Comparison of ENCODE assay signal across 27 cellular contexts in the genomic region with DNA sequence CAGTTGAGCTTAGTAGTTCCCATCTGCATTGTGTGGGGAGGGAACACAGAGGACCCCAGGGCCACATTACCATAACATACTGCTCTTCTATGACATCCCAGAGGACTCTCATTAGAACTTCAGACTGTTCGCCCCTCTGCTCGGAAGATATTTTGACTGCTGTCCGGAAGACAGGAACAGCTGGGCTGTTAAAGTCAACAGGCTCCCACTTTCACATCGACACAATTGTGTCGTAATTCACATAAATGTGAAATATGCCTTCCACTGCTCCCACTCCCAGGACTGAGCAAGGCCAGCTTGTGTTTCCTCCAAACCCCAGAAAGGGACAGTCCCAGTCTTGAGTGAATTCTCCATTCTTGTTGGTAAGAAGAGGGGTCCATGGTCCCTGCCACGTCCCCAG.
"Had no signal": no experiment of that assay in that cellular context is flagged by ENCODE, and none has a peak within 500 bp of the region (broad histone marks: within the 10 kb centered on the region; RNA-seq: fewer than 3 reads in every experiment).

No MANE protein-coding gene starts in this region.

- DNase-seq: colonic mucosa; effector CD8-positive, alpha-beta T cell; foreskin melanocyte; glutamatergic neuron; heart right ventricle; hippocampal formation; left colon; mesenchymal stem cell; mucosa of descending colon; naive thymus-derived CD8-positive, alpha-beta T cell; occipital lobe; ovary; posterior cingulate gyrus; psoas muscle; small intestine; stimulated activated CD4-positive, alpha-beta T cell treated with anti-CD3 and anti-CD28 coated beads, Interleukin-15, amount 100 ng/mL, for 24 hours; stimulated activated CD4-positive, alpha-beta T cell treated with anti-CD3 and anti-CD28 coated beads, Interleukin-2, amount 100 ng/mL, for 48 hours; stimulated activated naive B cell treated with anti-CD40 and anti-IgM and Interleukin-4, amounts not matched to agents 10 μg/mL and 1 μg/mL and 100 μg/mL, for 72 hours; upper lobe of left lung; uterus had no signal

- ATAC-seq: heart right ventricle; left colon; mucosa of descending colon; naive thymus-derived CD8-positive, alpha-beta T cell; psoas muscle; right cardiac atrium; stimulated activated naive B cell treated with anti-CD40 and anti-IgM and Interleukin-4, amounts not matched to agents 10 μg/mL and 1 μg/mL and 100 μg/mL, for 72 hours had no signal

- H3K27me3 ChIP-seq: colonic mucosa, esophagus muscularis mucosa, ovary, tibial nerve, upper lobe of left lung, uterus had no signal

- H3K4me3 Mint-ChIP-seq: dendritic cell treated with granulocyte-macrophage colony-stimulating factor and Interleukin-4, amounts not matched to agents 40 ng/mL and 50 ng/mL, for 4 days; mesothelial cell of epicardium; naive thymus-derived CD8-positive, alpha-beta T cell; stimulated activated naive B cell treated with anti-CD40 and anti-IgM and Interleukin-4, amounts not matched to agents 10 μg/mL and 1 μg/mL and 100 μg/mL, for 72 hours; stimulated activated naive CD8-positive, alpha-beta T cell treated with anti-CD3 and anti-CD28 coated beads, Interleukin-15, Interleukin-2, amounts not matched to agents 100 ng/mL and 50 ng/mL, for 24 hours had no signal

- H3K36me3 Mint-ChIP-seq: mesothelial cell of epicardium; naive thymus-derived CD8-positive, alpha-beta T cell; stimulated activated naive B cell treated with anti-CD40 and anti-IgM and Interleukin-4, amounts not matched to agents 10 μg/mL and 1 μg/mL and 100 μg/mL, for 72 hours had no signal

- H3K36me3 ChIP-seq: colonic mucosa, esophagus muscularis mucosa, heart right ventricle, ovary, thoracic aorta, tibial nerve, upper lobe of left lung, uterus had no signal

- H3K4me1 ChIP-seq: colonic mucosa, esophagus muscularis mucosa, heart right ventricle, psoas muscle, tibial nerve, upper lobe of left lung, uterus had no signal

- H3K27ac ChIP-seq: colonic mucosa, esophagus muscularis mucosa, heart right ventricle, ovary, psoas muscle, thoracic aorta, tibial nerve, upper lobe of left lung, uterus had no signal

- H3K27me3 Mint-ChIP-seq: dendritic cell treated with granulocyte-macrophage colony-stimulating factor and Interleukin-4, amounts not matched to agents 40 ng/mL and 50 ng/mL, for 4 days; naive thymus-derived CD8-positive, alpha-beta T cell; stimulated activated naive B cell treated with anti-CD40 and anti-IgM and Interleukin-4, amounts not matched to agents 10 μg/mL and 1 μg/mL and 100 μg/mL, for 72 hours; stimulated activated naive CD8-positive, alpha-beta T cell treated with anti-CD3 and anti-CD28 coated beads, Interleukin-15, Interleukin-2, amounts not matched to agents 100 ng/mL and 50 ng/mL, for 24 hours had no signal

- H3K9me3 ChIP-seq: colonic mucosa, mucosa of descending colon, ovary, psoas muscle, thoracic aorta, upper lobe of left lung, uterus had no signal

- H3K27ac Mint-ChIP-seq: dendritic cell treated with granulocyte-macrophage colony-stimulating factor and Interleukin-4, amounts not matched to agents 40 ng/mL and 50 ng/mL, for 4 days; mesothelial cell of epicardium; naive thymus-derived CD8-positive, alpha-beta T cell; stimulated activated naive B cell treated with anti-CD40 and anti-IgM and Interleukin-4, amounts not matched to agents 10 μg/mL and 1 μg/mL and 100 μg/mL, for 72 hours; stimulated activated naive CD8-positive, alpha-beta T cell treated with anti-CD3 and anti-CD28 coated beads, Interleukin-15, Interleukin-2, amounts not matched to agents 100 ng/mL and 50 ng/mL, for 24 hours had no signal

- H3K4me3 ChIP-seq: colonic mucosa, esophagus muscularis mucosa, heart right ventricle, mucosa of descending colon, ovary, psoas muscle, thoracic aorta, tibial nerve, upper lobe of left lung, uterus had no signal

- H3K4me1 Mint-ChIP-seq: naive thymus-derived CD8-positive, alpha-beta T cell; stimulated activated naive B cell treated with anti-CD40 and anti-IgM and Interleukin-4, amounts not matched to agents 10 μg/mL and 1 μg/mL and 100 μg/mL, for 72 hours had no signal
